8 cellular contexts compared by ENCODE assay signal in genomic region chr4:141131738-141132688, GRCh38. TPM values are rescaled to one million over a fixed set of nuclear protein-coding genes. Genes with fewer than 3 reads are reported as not detected.
A peak's percentile ranks its signal among the peaks of the same experiment; 100 is the strongest.
DNase-seq lines count a peak whose midpoint lies in the region; ATAC-seq, FAIRE-seq and TF ChIP-seq lines count a peak whose summit lies in the region.

No MANE protein-coding gene starts in this region.

- H3K9me3 ChIP-seq in breast epithelium: no peaks in the 10 kb centered on the region
- H3K9me3 ChIP-seq in left lung: no peaks in the 10 kb centered on the region

- peak; percentile 11 for ATAC-seq in activated CD4-positive, alpha-beta T cell treated with anti-CD3 and anti-CD28 coated beads for 36 hours
- ATAC-seq in left lung: peak; percentile 20

- H3K9me3 Mint-ChIP-seq in activated CD4-positive, alpha-beta T cell treated with anti-CD3 and anti-CD28 coated beads for 36 hours (ENCODE audit: low read depth): no peaks in the 10 kb centered on the region

- no peaks in the 10 kb centered on the region for H3K36me3 ChIP-seq in breast epithelium
- H3K36me3 ChIP-seq in left lung: no peaks in the 10 kb centered on the region

- H3K4me3 ChIP-seq in breast epithelium: peak overlapping the region; percentile 68 to 95 (median 79)
- H3K4me3 ChIP-seq in left lung: peak overlapping the region; percentile 54 to 58

- H3K4me3 Mint-ChIP-seq in activated CD4-positive, alpha-beta T cell treated with anti-CD3 and anti-CD28 coated beads for 36 hours: peak overlapping the region; percentile 78

- H3K4me1 Mint-ChIP-seq in activated CD4-positive, alpha-beta T cell treated with anti-CD3 and anti-CD28 coated beads for 36 hours: peaks cover 14% of the 10 kb centered on the region

- H3K27me3 Mint-ChIP-seq in activated CD4-positive, alpha-beta T cell treated with anti-CD3 and anti-CD28 coated beads for 36 hours: peaks cover 59% of the 10 kb centered on the region

- TF ChIP-seq CTCF in breast epithelium (IDR thresholded peaks at IDR 0.05): no peak
- no peak for TF ChIP-seq CTCF in left lung (IDR thresholded peaks at IDR 0.05)

- no peaks in the 10 kb centered on the region for H3K4me1 ChIP-seq in breast epithelium
- H3K4me1 ChIP-seq in left lung: peaks cover 4 to 14% of the 10 kb centered on the region in 2 donors

- no peak overlapping the region for H3K27ac Mint-ChIP-seq in activated CD4-positive, alpha-beta T cell treated with anti-CD3 and anti-CD28 coated beads for 36 hours

- no peak for TF ChIP-seq POLR2A in breast epithelium (IDR thresholded peaks at IDR 0.05)

- POLR2A ChIA-PET in activated CD4-positive, alpha-beta T cell treated with anti-CD3 and anti-CD28 coated beads for 36 hours (lab: Charles Lee): no interaction called here

- peak; percentile 70 for FAIRE-seq in HTR-8/SVneo (lab: Jason Lieb, UNC)

- H3K27ac ChIP-seq in breast epithelium (peak overlapping the region; percentile 66 to 79), left lung (no peak overlapping the region), substantia nigra (ENCODE audit: low read depth, low read length, poor library complexity, severe bottlenecking) (peak overlapping the region; percentile 27)

- H3K27me3 ChIP-seq in breast epithelium: no peaks in the 10 kb centered on the region
- H3K27me3 ChIP-seq in left lung: peaks cover 20 to 81% of the 10 kb centered on the region in 2 donors

- peak; percentile 16 for DNase-seq in activated CD4-positive, alpha-beta T cell treated with anti-CD3 and anti-CD28 coated beads for 36 hours
- no peak for DNase-seq in activated CD4-positive, alpha-beta T cell treated with anti-CD3 and anti-CD28 coated beads for 4 hours
- DNase-seq in HTR-8/SVneo (ENCODE audit: insufficient read length, low spot score) (peak; percentile 11), breast epithelium (ENCODE audit: low spot score in 2 of 2) (peak in 1 of 2 donors; percentile 51), left lung (peak; percentile 31 to 75), substantia nigra (lab: John Stamatoyannopoulos, UW) (peak in 23 of 49 donors; percentile 1 to 54 (median 17)), NCI-H774 (lab: John Stamatoyannopoulos, UW) (no peak)
- no peak for DNase-seq in activated CD4-positive, CD25-positive, alpha-beta regulatory T cell treated with anti-CD3 and anti-CD28 coated beads, Interleukin-2, amount 50 U/mL, for 72 hours

- intact Hi-C loops in activated CD4-positive, alpha-beta T cell treated with anti-CD3 and anti-CD28 coated beads for 36 hours (cut with DNase I, micrococcal nuclease): loop anchor here in 1 of 2 experiments (5.0 kb wide), 1 partner anchor 770 kb away; no protein-coding TSS in a partner anchor
- intact Hi-C loops in breast epithelium (cut with DNase I; ENCODE audit: low total_unique reads): loop anchor here (10.0 kb wide), 1 partner anchor 497 kb away; no protein-coding TSS in a partner anchor
- intact Hi-C loops in left lung (cut with DNase I): loop anchor here in 1 of 2 donors (5.0 kb wide), 1 partner anchor 270 kb away; no protein-coding TSS in a partner anchor

- CTCF ChIA-PET in activated CD4-positive, alpha-beta T cell treated with anti-CD3 and anti-CD28 coated beads for 36 hours (lab: Charles Lee): interaction anchor here (0.6 to 3.4 kb wide), 8 partner anchors 10 to 1738 kb away, joined by 3 to 22 read pairs (median 4); no protein-coding TSS in a partner anchor

- H3K36me3 Mint-ChIP-seq in activated CD4-positive, alpha-beta T cell treated with anti-CD3 and anti-CD28 coated beads for 36 hours (ENCODE audit: low read depth): no peaks in the 10 kb centered on the region

RNA-seq across cellular contexts. Expression of gene RNF150, which starts 1.3 kb away (rescaled TPM):
- under 1 TPM; 0.02 to 0.14 TPM for total RNA-seq in activated CD4-positive, alpha-beta T cell treated with anti-CD3 and anti-CD28 coated beads for 36 hours
- total RNA-seq in breast epithelium (10 to 100 TPM in 2 of 3 donors, 1 to 10 TPM in 1; 5.6 to 19.7 (median 14.8) TPM), left lung (1 to 10 TPM; 1.9 to 3.1 TPM)

Comparison
In these comparisons a context has a peak if more than half of its experiments do, and no peak if none do; other contexts are left out.
1. DNase-seq: peak in activated CD4-positive, alpha-beta T cell treated with anti-CD3 and anti-CD28 coated beads for 36 hours (single experiment), HTR-8/SVneo (single experiment) and left lung (2 of 2); none in activated CD4-positive, alpha-beta T cell treated with anti-CD3 and anti-CD28 coated beads for 4 hours (0 of 2), activated CD4-positive, CD25-positive, alpha-beta regulatory T cell treated with anti-CD3 and anti-CD28 coated beads, Interleukin-2, amount 50 U/mL, for 72 hours (single experiment) and NCI-H774 (single experiment).
2. H3K27ac ChIP-seq: peak in breast epithelium (2 of 2) and substantia nigra (single experiment); none in left lung (0 of 2).